ENCODE assay signal across 19 cellular contexts in the genomic region with DNA sequence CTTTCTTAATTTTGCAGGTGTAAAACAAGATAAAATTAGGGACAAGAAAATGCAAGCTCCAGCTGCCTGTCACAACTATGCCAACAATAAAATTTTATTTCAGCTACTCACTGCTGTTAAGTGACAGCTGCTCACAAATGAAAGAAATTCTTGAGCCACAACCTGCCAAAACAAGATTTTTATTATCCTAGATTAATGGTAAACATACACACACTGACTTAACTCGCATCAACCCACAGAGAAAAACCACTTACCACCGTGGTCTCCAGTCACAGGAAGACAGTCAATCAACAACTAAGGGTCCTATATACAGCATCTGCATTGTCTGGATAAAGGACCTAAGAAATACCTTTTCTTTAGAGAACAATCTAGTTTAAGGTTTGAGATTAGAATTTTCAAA. TPM values are rescaled to one million over a fixed set of nuclear protein-coding genes. Genes with fewer than 3 reads are reported as not detected.
"Had no signal": no experiment of that assay in that cellular context is flagged by ENCODE, and none has a peak within 500 bp of the region (broad histone marks: within the 10 kb centered on the region; RNA-seq: fewer than 3 reads in every experiment).

No MANE protein-coding gene starts in this region.

- H3K36me3 ChIP-seq: breast epithelium had no signal

- H3K27ac Mint-ChIP-seq: activated T-cell treated with anti-CD3 and anti-CD28 coated beads, Interleukin-2, amount 50 U/mL, for 24 hours; activated T-helper 2 cell treated with anti-CD3 and anti-CD28 coated beads, Interferon-gamma antibody, Interleukin-2, Interleukin-4, amounts not matched to agents 10 μg/mL and 5 μg/mL and 100 μg/mL, durations not matched to agents 14 hours and 24 hours and 36 hours had no signal

- ATAC-seq: heart right ventricle; natural killer cell; sciatic nerve; stimulated activated naive B cell treated with anti-CD40 and anti-IgM and Interleukin-4, amounts not matched to agents 10 μg/mL and 1 μg/mL and 100 μg/mL, for 72 hours had no signal

- H3K4me1 ChIP-seq: ascending aorta, breast epithelium, esophagus muscularis mucosa, heart right ventricle, parathyroid adenoma had no signal

- H3K4me3 Mint-ChIP-seq: activated T-cell treated with anti-CD3 and anti-CD28 coated beads, Interleukin-2, amount 50 U/mL, for 24 hours; immature natural killer cell; natural killer cell; stimulated activated naive B cell treated with anti-CD40 and anti-IgM and Interleukin-4, amounts not matched to agents 10 μg/mL and 1 μg/mL and 100 μg/mL, for 72 hours had no signal

- H3K27me3 Mint-ChIP-seq: activated T-cell treated with anti-CD3 and anti-CD28 coated beads, Interleukin-2, amount 50 U/mL, for 24 hours; stimulated activated naive B cell treated with anti-CD40 and anti-IgM and Interleukin-4, amounts not matched to agents 10 μg/mL and 1 μg/mL and 100 μg/mL, for 72 hours had no signal

- DNase-seq: activated CD4-positive, alpha-beta T cell treated with anti-CD3 and anti-CD28 coated beads for 1 hour; activated naive CD4-positive, alpha-beta T cell treated with Interleukin-2 at 50 U/mL for 16 hours; activated T-cell treated with anti-CD3 and anti-CD28 coated beads, Interleukin-2, amount 50 U/mL, for 24 hours; cortex of kidney; effector CD4-positive, alpha-beta T cell; heart right ventricle; immature natural killer cell; mesenchymal stem cell; natural killer cell; spleen; stimulated activated CD4-positive, alpha-beta T cell treated with anti-CD3 and anti-CD28 coated beads, Interleukin-4, amount 100 ng/mL, for 4 hours; stimulated activated naive B cell treated with anti-CD40 and anti-IgM and Interleukin-4, amounts not matched to agents 10 μg/mL and 1 μg/mL and 100 μg/mL, for 72 hours; WERI-Rb-1 had no signal

- H3K9me3 Mint-ChIP-seq: activated T-cell treated with anti-CD3 and anti-CD28 coated beads, Interleukin-2, amount 50 U/mL, for 24 hours; activated T-helper 2 cell treated with anti-CD3 and anti-CD28 coated beads, Interferon-gamma antibody, Interleukin-2, Interleukin-4, amounts not matched to agents 10 μg/mL and 5 μg/mL and 100 μg/mL, durations not matched to agents 14 hours and 24 hours and 36 hours; immature natural killer cell; natural killer cell; stimulated activated naive B cell treated with anti-CD40 and anti-IgM and Interleukin-4, amounts not matched to agents 10 μg/mL and 1 μg/mL and 100 μg/mL, for 72 hours had no signal

- H3K4me3 ChIP-seq: ascending aorta, breast epithelium, esophagus muscularis mucosa, heart right ventricle, spleen had no signal

- H3K9me3 ChIP-seq: ascending aorta, breast epithelium, esophagus muscularis mucosa, heart right ventricle, spleen had no signal

RNA-seq across cellular contexts. Expression of a gene that starts 31.4 kb away (rescaled TPM):
- total RNA-seq: activated T-helper 2 cell treated with anti-CD3 and anti-CD28 coated beads, Interferon-gamma antibody, Interleukin-2, Interleukin-4, amounts not matched to agents 10 μg/mL and 5 μg/mL and 100 μg/mL, durations not matched to agents 14 hours and 24 hours and 36 hours; ascending aorta had no signal
